13 cellular contexts compared by ENCODE assay signal in genomic region chr4:4257705-4258104, GRCh38. TPM values are rescaled to one million over a fixed set of nuclear protein-coding genes. Genes with fewer than 3 reads are reported as not detected.
"Had no signal": no experiment of that assay in that cellular context is flagged by ENCODE, and none has a peak within 500 bp of the region (broad histone marks: within the 10 kb centered on the region; RNA-seq: fewer than 3 reads in every experiment).

No MANE protein-coding gene starts in this region.

RNA-seq across cellular contexts. Expression of gene OTOP1, which starts 31.0 kb away (rescaled TPM):
- total RNA-seq: stomach, subcutaneous adipose tissue, temporal lobe, thoracic aorta, thyroid gland, tibial nerve, transverse colon, upper lobe of left lung, upper lobe of right lung, ureter, urinary bladder, uterus, vagina had no signal
- polyA plus RNA-seq: stomach, urinary bladder had no signal
